ENCODE assay signal across 8 cellular contexts in genomic region chr5:179827684-179828083, GRCh38.
DNase-seq lines count a peak whose midpoint lies in the region; ATAC-seq and TF ChIP-seq lines count a peak whose summit lies in the region.

No MANE protein-coding gene starts in this region.

- ATAC-seq in HG03565 (IDR thresholded peaks at IDR 0.05; ENCODE audit: unreplicated experiment) (no peak), GM19463 (IDR thresholded peaks at IDR 0.05; ENCODE audit: unreplicated experiment) (no peak)

- no peak for TF ChIP-seq CTCF in epithelial cell of esophagus (IDR thresholded peaks at IDR 0.05; ENCODE audit: insufficient read depth, low read depth, low read length, missing control alignments)

- DNase-seq in GDM1 (lab: John Stamatoyannopoulos, UW) (peak; percentile 76), SIG-M5 treated with dmso at 0.1 percent for 504 hours (lab: John Stamatoyannopoulos, UW; ENCODE audit: unreplicated experiment) (peak; percentile 97), epithelial cell of esophagus (ENCODE audit: low read depth) (peak; percentile 58), skeletal muscle cell (ENCODE audit: low read depth) (peak; percentile 26), NCI-H1694 treated with DMSO at 0.1 percent for 48 hours (lab: John Stamatoyannopoulos, UW) (no peak), COLO829 (ENCODE audit: low spot score) (no peak)

- H3K4me3 ChIP-seq in epithelial cell of esophagus (ENCODE audit: low read length) (no peak overlapping the region), skeletal muscle cell (ENCODE audit: low read depth, low read length) (no peak overlapping the region)

Comparison
In these comparisons a context has a peak if more than half of its experiments do, and no peak if none do; other contexts are left out.
1. DNase-seq: peak in GDM1 (single experiment), SIG-M5 treated with dmso at 0.1 percent for 504 hours (single experiment), epithelial cell of esophagus (single experiment) and skeletal muscle cell (single experiment); none in NCI-H1694 treated with DMSO at 0.1 percent for 48 hours (single experiment) and COLO829 (single experiment).